7 cellular contexts compared by ENCODE assay signal in genomic region chr17:55238931-55239297, GRCh38. TPM values are rescaled to one million over a fixed set of nuclear protein-coding genes. Genes with fewer than 3 reads are reported as not detected.
DNase-seq lines count a peak whose midpoint lies in the region; ATAC-seq and TF ChIP-seq lines count a peak whose summit lies in the region.

No MANE protein-coding gene starts in this region.

- no peaks in the 10 kb centered on the region for H3K36me3 Mint-ChIP-seq in MCF 10A (ENCODE audit: insufficient read depth, unreplicated experiment)

- no TSS peak for BruUV-seq in MCF 10A (replicated peaks; lab: Mats Ljungman, UMichigan)

- H3K4me3 ChIP-seq in subcutaneous abdominal adipose tissue (ENCODE audit: low read depth in 1 of 5, low read length in 5 of 5) = peak overlapping the region; percentile 59 to 84 (median 67)

- H3K9me3 ChIP-seq in subcutaneous abdominal adipose tissue (ENCODE audit: control insufficient read depth in 5 of 5, low read length in 5 of 5) = no peaks in the 10 kb centered on the region

- peak overlapping the region in 1 of 5 donors; percentile 37 for H3K9ac ChIP-seq in subcutaneous abdominal adipose tissue (ENCODE audit: low read length in 5 of 5)

- no peak overlapping the region for H3K27ac Mint-ChIP-seq in MCF 10A (ENCODE audit: low read depth, unreplicated experiment)

- H3K27ac ChIP-seq in subcutaneous abdominal adipose tissue (ENCODE audit: low read depth, low read length) = peak overlapping the region; percentile 79

- DNase-seq in NCI-H69 (lab: John Stamatoyannopoulos, UW) = peak; percentile 72
- DNase-seq in MCF 10A (ENCODE audit: unreplicated experiment) = no peak
- DNase-seq in kidney tubule cell (ENCODE audit: low spot score) = peak; percentile 33
- no peak for DNase-seq in dedifferentiated amniotic fluid mesenchymal stem cell (ENCODE audit: extremely low spot score)

- CTCF ChIA-PET in MCF 10A (lab: Yijun Ruan, JAX) = interaction anchor here (0.7 to 1.7 kb wide), 12 partner anchors 36 to 770 kb away, joined by 3 to 6 read pairs (median 3); no protein-coding TSS in a partner anchor

- H3K4me1 ChIP-seq in subcutaneous abdominal adipose tissue (ENCODE audit: control insufficient read depth in 5 of 5, insufficient read depth in 5 of 5, low read length in 5 of 5) = peaks cover 2 to 21% (median 15%) of the 10 kb centered on the region in 5 donors

- peaks cover under 1% of the 10 kb centered on the region for H3K27me3 Mint-ChIP-seq in MCF 10A (ENCODE audit: insufficient read depth, unreplicated experiment)

- TF ChIP-seq CTCF in MCF 10A (IDR thresholded peaks at IDR 0.05; ENCODE audit: unreplicated experiment) = no peak

- peaks cover 15% of the 10 kb centered on the region for H3K4me1 Mint-ChIP-seq in MCF 10A (ENCODE audit: insufficient read depth, unreplicated experiment)

- no peaks in the 10 kb centered on the region for H3K9me3 Mint-ChIP-seq in MCF 10A (ENCODE audit: unreplicated experiment)

- POLR2A ChIA-PET in MCF 10A (lab: Yijun Ruan, JAX) = interaction anchor here (1.0 to 2.8 kb wide), 8 partner anchors 9 to 179 kb away, joined by 3 to 33 read pairs (median 5); no protein-coding TSS in a partner anchor

- intact Hi-C loops in MCF 10A (cut with micrococcal nuclease) = loop anchor here (2.0 kb wide), 2 partner anchors 26 to 58 kb away; partner anchors contain the start of gene HLF

- H3K36me3 ChIP-seq in subcutaneous abdominal adipose tissue (ENCODE audit: control insufficient read depth in 5 of 5, insufficient read depth in 5 of 5, low read length in 5 of 5) = no peaks in the 10 kb centered on the region

- no peaks in the 10 kb centered on the region for H3K27me3 ChIP-seq in subcutaneous abdominal adipose tissue (ENCODE audit: control insufficient read depth in 5 of 5, insufficient read depth in 4 of 5, low read length in 5 of 5)

- peak; percentile 22 for ATAC-seq in GM18517 (IDR thresholded peaks at IDR 0.05; ENCODE audit: unreplicated experiment)
- ATAC-seq in HG02884 (IDR thresholded peaks at IDR 0.05; ENCODE audit: unreplicated experiment) = peak; percentile 25

- H3K4me3 Mint-ChIP-seq in MCF 10A (ENCODE audit: unreplicated experiment) = peak overlapping the region; percentile 76

RNA-seq across cellular contexts. Expression of gene HLF, which starts 25.8 kb away (rescaled TPM):
- total RNA-seq in MCF 10A (2022) = 0.23 and 0.66 TPM in 2 replicates

Comparison
In these comparisons a context has a peak if more than half of its experiments do, and no peak if none do; other contexts are left out.
1. DNase-seq: peak in NCI-H69 (single experiment) and kidney tubule cell (single experiment); none in MCF 10A (single experiment) and dedifferentiated amniotic fluid mesenchymal stem cell (single experiment).